15 cellular contexts compared by ENCODE assay signal in the genomic region with DNA sequence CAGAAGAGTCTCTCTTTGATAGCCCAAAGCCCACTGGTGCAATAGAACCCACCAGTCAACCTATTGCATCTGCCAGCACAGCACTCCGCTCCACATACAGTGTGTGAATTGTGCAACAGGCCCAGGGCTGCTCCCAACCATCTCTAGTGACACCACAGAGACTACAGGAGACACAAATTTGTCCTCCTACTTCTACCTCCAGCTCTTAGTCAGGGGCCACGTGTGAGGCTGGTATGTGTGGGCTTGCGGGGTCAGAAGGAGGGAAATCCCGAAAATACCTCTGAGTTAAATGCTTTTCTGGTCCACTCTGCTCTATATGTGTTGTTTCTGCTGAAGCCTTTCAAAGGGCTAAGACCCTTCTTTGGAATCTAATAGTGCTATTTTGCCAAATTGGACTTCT. TPM values are rescaled to one million over a fixed set of nuclear protein-coding genes. Genes with fewer than 3 reads are reported as not detected.
DNase-seq lines count a peak whose midpoint lies in the region; ATAC-seq and TF ChIP-seq lines count a peak whose summit lies in the region.
"Had no signal": no experiment of that assay in that cellular context is flagged by ENCODE, and none has a peak within 500 bp of the region (broad histone marks: within the 10 kb centered on the region; RNA-seq: fewer than 3 reads in every experiment).

No MANE protein-coding gene starts in this region.

- no peaks in the 10 kb centered on the region for H3K9me3 Mint-ChIP-seq in endodermal cell

- peaks cover 57% of the 10 kb centered on the region for H3K36me3 Mint-ChIP-seq in endodermal cell (ENCODE audit: low read depth)

- H3K27ac Mint-ChIP-seq in endodermal cell = peak overlapping the region; percentile 8

- H3K9me3 ChIP-seq in endodermal cell (ENCODE audit: control insufficient read depth, low read length) = no peaks in the 10 kb centered on the region
- H3K9me3 ChIP-seq: BLaER1 treated with 17β-estradiol and CSF1 and Interleukin-3, amounts not matched to agents 10 nM and 100 nM had no signal

- 99 to 100% methylated on average over 2 to 4 of the region's 4 CpGs for WGBS in endodermal cell (ENCODE audit: insufficient coverage in 1 of 2, insufficient read length in 1 of 2), 2 experiments

- H3K27me3 ChIP-seq in endodermal cell (ENCODE audit: control insufficient read depth, insufficient read depth, low read length, poor library complexity, severe bottlenecking) = no peaks in the 10 kb centered on the region
- H3K27me3 ChIP-seq: BLaER1 treated with 17β-estradiol and CSF1 and Interleukin-3, amounts not matched to agents 10 nM and 100 nM had no signal

- ATAC-seq in HG03045 (IDR thresholded peaks at IDR 0.05; ENCODE audit: unreplicated experiment) = peak; percentile 62

- no peak overlapping the region for H3K4me3 ChIP-seq in endodermal cell (ENCODE audit: low read length)
- H3K4me3 ChIP-seq: BLaER1 treated with 17β-estradiol and CSF1 and Interleukin-3, amounts not matched to agents 10 nM and 100 nM had no signal

- no peak for TF ChIP-seq CTCF in endodermal cell (conservative IDR thresholded peaks at IDR 0.05)

- DNase-seq in stimulated activated CD4-positive, alpha-beta T cell treated with anti-CD3 and anti-CD28 coated beads, Interleukin-1b, Interleukin-23, amount 100 ng/mL, for 48 hours = peak; percentile 43
- no peak for DNase-seq in stimulated activated CD4-positive, alpha-beta T cell treated with anti-CD3 and anti-CD28 coated beads, Interleukin-2, amount 100 ng/mL, for 48 hours
- DNase-seq in endodermal cell = no peak
- DNase-seq in HPDE6-E6E7 (ENCODE audit: extremely low spot score) = no peak
- no peak for DNase-seq in RPMI8226
- DNase-seq in ureter (ENCODE audit: low spot score) = no peak
- DNase-seq: aorta, DMS79 treated with DMSO at 0.1 percent for 48 hours, erythroblast, mesenchymal stem cell, NCI-H2081 treated with DMSO at 0.1 percent for 48 hours, nucleus accumbens had no signal

- no peak overlapping the region for H3K27ac ChIP-seq in endodermal cell (ENCODE audit: low read depth, low read length)

- H3K4me3 Mint-ChIP-seq in endodermal cell = no peak overlapping the region

- H3K4me1 ChIP-seq in endodermal cell (ENCODE audit: control insufficient read depth, insufficient read depth, low read length) = no peaks in the 10 kb centered on the region

- H3K9ac ChIP-seq in endodermal cell (ENCODE audit: extremely low read depth, low read length, poor library complexity, severe bottlenecking) = no peak overlapping the region
- H3K9ac ChIP-seq: BLaER1 treated with 17β-estradiol and CSF1 and Interleukin-3, amounts not matched to agents 10 nM and 100 nM had no signal

- H3K27me3 Mint-ChIP-seq in endodermal cell (ENCODE audit: insufficient read depth) = no peaks in the 10 kb centered on the region

- peaks cover 67% of the 10 kb centered on the region for H3K36me3 ChIP-seq in endodermal cell (ENCODE audit: control insufficient read depth, insufficient read depth, low read length)

- peaks cover 6% of the 10 kb centered on the region for H3K4me1 Mint-ChIP-seq in endodermal cell

RNA-seq across cellular contexts. Expression of gene DGUOK, which starts 18.0 kb away (rescaled TPM):
- 10 to 100 TPM; 61.1 to 85.2 TPM for total RNA-seq in endodermal cell
- 121 TPM for polyA plus RNA-seq in endodermal cell (2013, experiment 1 of 2)
- 111 TPM for polyA plus RNA-seq in endodermal cell (2013, experiment 2 of 2)
- total RNA-seq in ureter = 63.3 TPM

RNA-seq across cellular contexts. Expression of gene TET3, which starts 40.0 kb away (rescaled TPM):
- total RNA-seq in endodermal cell (10 to 100 TPM; 23.5 to 26.3 TPM), ureter (28.7 TPM)
- 12.5 TPM for polyA plus RNA-seq in endodermal cell (2013, experiment 1 of 2)
- polyA plus RNA-seq in endodermal cell (2013, experiment 2 of 2) = 12.4 TPM

RNA-seq across cellular contexts. Expression of gene ACTG2, which starts 51.9 kb away (rescaled TPM):
- total RNA-seq in endodermal cell (1 to 10 TPM; 1.5 to 1.6 TPM), ureter (918 TPM)
- 7.3 TPM for polyA plus RNA-seq in endodermal cell (2013, experiment 1 of 2)
- polyA plus RNA-seq in endodermal cell (2013, experiment 2 of 2) = 12.0 TPM
- total RNA-seq: T-helper 2 cell treated with Interferon-gamma antibody and Interleukin-4, amounts not matched to agents 100 ng/mL and 5 ng/mL, for 36 hours had no signal

Comparison
In these comparisons a context has a peak if more than half of its experiments do, and no peak if none do; other contexts are left out.
1. RNA of gene ACTG2, which starts 51.9 kb away (total RNA-seq): 918 TPM in ureter (single experiment); 1.5 to 1.6 TPM in endodermal cell; every median in the first group is over 100 times any median in the second.